In genomic region chr16:74296120-74296464, GRCh38 we compare ENCODE assay signal across 8 cellular contexts. TPM values are rescaled to one million over a fixed set of nuclear protein-coding genes. Genes with fewer than 3 reads are reported as not detected.
A peak's percentile ranks its signal among the peaks of the same experiment; 100 is the strongest.
DNase-seq lines count a peak whose midpoint lies in the region; ATAC-seq, FAIRE-seq and TF ChIP-seq lines count a peak whose summit lies in the region.

No MANE protein-coding gene starts in this region.

- POLR2A ChIA-PET in CD4-positive, alpha-beta T cell (lab: Charles Lee): interaction anchor here (1.1 to 1.5 kb wide), 4 partner anchors 71 to 1327 kb away, joined by 3 to 12 read pairs (median 8); partner anchors contain the start of genes ADAT1, GLG1 and RFWD3

- FAIRE-seq in astrocyte (lab: Jason Lieb, UNC): no peak

- peaks cover 39% of the 10 kb centered on the region for H3K4me1 Mint-ChIP-seq in CD4-positive, alpha-beta T cell (ENCODE audit: low read depth)
- peaks cover 17% of the 10 kb centered on the region for H3K4me1 Mint-ChIP-seq in astrocyte (ENCODE audit: low read depth, unreplicated experiment)

- TF ChIP-seq EP300 in upper lobe of left lung (IDR thresholded peaks at IDR 0.05): no peak

- peak overlapping the region; percentile 98 for H3K4me3 Mint-ChIP-seq in CD4-positive, alpha-beta T cell
- H3K4me3 Mint-ChIP-seq in astrocyte (ENCODE audit: unreplicated experiment): peak overlapping the region; percentile 97

- no peaks in the 10 kb centered on the region for H3K27me3 Mint-ChIP-seq in CD4-positive, alpha-beta T cell
- H3K27me3 Mint-ChIP-seq in astrocyte (ENCODE audit: low read depth, unreplicated experiment): no peaks in the 10 kb centered on the region

- CTCF ChIA-PET in CD4-positive, alpha-beta T cell (lab: Charles Lee): no interaction called here

- TF ChIP-seq CTCF in CD4-positive, alpha-beta T cell (IDR thresholded peaks at IDR 0.05): no peak
- TF ChIP-seq CTCF in astrocyte (IDR thresholded peaks at IDR 0.05; ENCODE audit: insufficient read depth, low read depth, low read length) (no peak), liver (IDR thresholded peaks at IDR 0.05; ENCODE audit: low read depth, low read length, missing input control) (no peak), upper lobe of left lung (IDR thresholded peaks at IDR 0.05) (no peak)

- WGBS in HUES64: 16% methylated on average over 8 of the region's 10 CpGs
- under 1% methylated on average over 10 of the region's 10 CpGs for WGBS in liver
- 0 to 2% methylated on average over 10 of the region's 10 CpGs for WGBS in upper lobe of left lung, 2 donors

- H3K36me3 ChIP-seq in HUES64 (ENCODE audit: insufficient read depth, low read length) (peaks cover 32% of the 10 kb centered on the region), astrocyte (ENCODE audit: insufficient read depth, low read length) (peaks cover 15% of the 10 kb centered on the region), liver (ENCODE audit: control insufficient read depth in 4 of 4, insufficient read depth in 3 of 4, low read depth in 1 of 4, low read length in 3 of 4) (peaks cover 3 to 16% (median 12%) of the 10 kb centered on the region in 4 donors), upper lobe of left lung (peaks cover 4 to 22% (median 17%) of the 10 kb centered on the region in 4 donors)

- ATAC-seq in CD4-positive, alpha-beta T cell (ENCODE audit: poor library complexity): peak; percentile 18
- ATAC-seq in GM19463 (IDR thresholded peaks at IDR 0.05; ENCODE audit: unreplicated experiment) (peak; percentile 5), upper lobe of left lung (ENCODE audit: low FRiP score in 2 of 2) (peak in 1 of 2 donors; percentile 8)

- H3K27ac ChIP-seq in CD4-positive, alpha-beta T cell (ENCODE audit: low read depth, low read length): peak overlapping the region; percentile 98
- H3K27ac ChIP-seq in HUES64 (ENCODE audit: low read depth, low read length) (peak overlapping the region; percentile 95), astrocyte (ENCODE audit: low read depth, low read length) (peak overlapping the region; percentile 98), liver (ENCODE audit: low read depth in 1 of 2, low read length in 2 of 2) (peak overlapping the region; percentile 97 to 98), upper lobe of left lung (peak overlapping the region; percentile 90 to 97 (median 95))

- peak overlapping the region; percentile 96 for H3K27ac Mint-ChIP-seq in CD4-positive, alpha-beta T cell
- peak overlapping the region; percentile 98 for H3K27ac Mint-ChIP-seq in astrocyte (ENCODE audit: unreplicated experiment)

- H3K9me3 ChIP-seq in CD4-positive, alpha-beta T cell (ENCODE audit: control insufficient read depth, low read length): no peaks in the 10 kb centered on the region
- H3K9me3 ChIP-seq in HUES64 (ENCODE audit: insufficient read depth, low read depth, low read length) (0 out of 2 replicates have a peak, but pooled peaks cover 7% of the 10 kb centered on the region), astrocyte (ENCODE audit: insufficient read depth, low read depth, low read length) (peaks cover 5% of the 10 kb centered on the region), liver (ENCODE audit: control insufficient read depth in 4 of 4, low read length in 3 of 4) (peaks cover 0 to 4% (median 0%) of the 10 kb centered on the region in 4 donors), upper lobe of left lung (peaks cover 8 to 10% (median 9%) of the 10 kb centered on the region in 4 donors)

- peak in 2 of 10 experiments; percentile 1 to 8 for DNase-seq in CD4-positive, alpha-beta T cell
- DNase-seq in astrocyte (ENCODE audit: low read depth) (no peak), upper lobe of left lung (no peak), AG08396 (ENCODE audit: low spot score) (no peak), AG08395 (ENCODE audit: low spot score) (no peak)

- H3K27me3 ChIP-seq in CD4-positive, alpha-beta T cell (ENCODE audit: control insufficient read depth, insufficient read depth, low read length): no peaks in the 10 kb centered on the region
- no peaks in the 10 kb centered on the region for H3K27me3 ChIP-seq in HUES64 (ENCODE audit: insufficient read depth, low read length)
- no peaks in the 10 kb centered on the region for H3K27me3 ChIP-seq in astrocyte (ENCODE audit: insufficient read depth, low read length)
- H3K27me3 ChIP-seq in liver (ENCODE audit: control insufficient read depth in 4 of 4, insufficient read depth in 4 of 4, low read length in 3 of 4): no peaks in the 10 kb centered on the region
- H3K27me3 ChIP-seq in upper lobe of left lung: no peaks in the 10 kb centered on the region

- H3K9ac ChIP-seq in HUES64 (ENCODE audit: low read depth, low read length) (peak overlapping the region; percentile 97), astrocyte (ENCODE audit: low read length) (peak overlapping the region; percentile 98), liver (ENCODE audit: low read depth in 1 of 2, low read length in 2 of 2) (peak overlapping the region; percentile 91 to 93)

- H3K4me1 ChIP-seq in HUES64 (ENCODE audit: insufficient read depth, low read length) (peaks cover 14% of the 10 kb centered on the region), astrocyte (ENCODE audit: insufficient read depth, low read length) (peaks cover 19% of the 10 kb centered on the region), liver (ENCODE audit: control insufficient read depth in 4 of 4, insufficient read depth in 4 of 4, low read length in 3 of 4) (peaks cover 0 to 40% (median 33%) of the 10 kb centered on the region in 4 donors), upper lobe of left lung (peaks cover 23 to 33% (median 26%) of the 10 kb centered on the region in 4 donors)

- peak overlapping the region; percentile 85 for H3K4me2 ChIP-seq in astrocyte (ENCODE audit: low read length)

- no peak for TF ChIP-seq POLR2A in upper lobe of left lung (IDR thresholded peaks at IDR 0.05)

- H3K4me3 ChIP-seq in HUES64 (ENCODE audit: low read length): peak overlapping the region; percentile 91
- H3K4me3 ChIP-seq in astrocyte (ENCODE audit: insufficient read depth, low read depth, low read length): peak overlapping the region; percentile 92
- peak overlapping the region; percentile 92 to 97 (median 92) for H3K4me3 ChIP-seq in liver (ENCODE audit: low read depth in 1 of 3, low read length in 3 of 3)
- peak overlapping the region; percentile 76 to 84 (median 78) for H3K4me3 ChIP-seq in upper lobe of left lung

- TF ChIP-seq RAD21 in liver (IDR thresholded peaks at IDR 0.05): no peak

- H2AFZ ChIP-seq in astrocyte (ENCODE audit: low read depth, low read length): peak overlapping the region; percentile 52

- intact Hi-C loops in CD4-positive, alpha-beta T cell (cut with DNase I, micrococcal nuclease): loop anchor here (5.0 to 10.0 kb wide), 7 partner anchors 311 to 1631 kb away; partner anchors contain the start of genes GLG1 (in 2 of the 2), ADAT1 (in 1 of the 2), CFDP1 (in 1 of the 2) and ZFP1 (in 1 of the 2)

- peaks cover 41% of the 10 kb centered on the region for H3K79me2 ChIP-seq in astrocyte (ENCODE audit: insufficient read depth, low read length)

- H3K9me3 Mint-ChIP-seq in CD4-positive, alpha-beta T cell: no peaks in the 10 kb centered on the region
- H3K9me3 Mint-ChIP-seq in astrocyte (ENCODE audit: unreplicated experiment): peaks cover 4% of the 10 kb centered on the region

- peaks cover 53% of the 10 kb centered on the region for H3K36me3 Mint-ChIP-seq in CD4-positive, alpha-beta T cell (ENCODE audit: low read depth)
- peaks cover 2% of the 10 kb centered on the region for H3K36me3 Mint-ChIP-seq in astrocyte (ENCODE audit: low read depth, unreplicated experiment)

- peaks cover 30% of the 10 kb centered on the region for H4K20me1 ChIP-seq in astrocyte (ENCODE audit: insufficient read depth, low read length)

TF ChIP-seq in liver, 16 proteins besides CTCF, POLR2A, EP300 and RAD21:
- TF ChIP-seq ATF3 (IDR thresholded peaks at IDR 0.05) (no peak), TAF1 (conservative IDR thresholded peaks at IDR 0.05) (peak; percentile 62), YY1 (IDR thresholded peaks at IDR 0.05) (no peak), NR2F2 (IDR thresholded peaks at IDR 0.05) (no peak), JUND (IDR thresholded peaks at IDR 0.05) (no peak), REST (IDR thresholded peaks at IDR 0.05) (no peak), FOXA2 (IDR thresholded peaks at IDR 0.05) (no peak)
TF ChIP-seq in liver: peak in this region for 1.

RNA-seq across cellular contexts. Expression of gene PSMD7, which starts 0.5 kb away (rescaled TPM):
- total RNA-seq in CD4-positive, alpha-beta T cell: 100 to 1,000 TPM; 123 to 127 TPM
- polyA plus RNA-seq in HUES64 (2013, experiment 1 of 2): 134 TPM
- polyA plus RNA-seq in HUES64 (2013, experiment 2 of 2): 135 TPM
- total RNA-seq in astrocyte: 90.8 and 96.1 TPM in 2 replicates
- 10 to 100 TPM; 33.7 to 60.5 TPM for total RNA-seq in liver
- 10 to 100 TPM; 61.3 to 84.9 TPM for polyA plus RNA-seq in liver
- 10 to 100 TPM; 23.0 to 89.6 (median 59.8) TPM for total RNA-seq in upper lobe of left lung
